ENCODE assay signal across 15 cellular contexts in genomic region chr19:45474191-45474940, GRCh38. TPM values are rescaled to one million over a fixed set of nuclear protein-coding genes. Genes with fewer than 3 reads are reported as not detected.
DNase-seq lines count a peak whose midpoint lies in the region; ATAC-seq lines count a peak whose summit lies in the region.
"Had no signal": no experiment of that assay in that cellular context is flagged by ENCODE, and none has a peak within 500 bp of the region (broad histone marks: within the 10 kb centered on the region; RNA-seq: fewer than 3 reads in every experiment).

No MANE protein-coding gene starts in this region.

- POLR2A ChIA-PET in CD8-positive, alpha-beta memory T cell (lab: Charles Lee), result no interaction called here

- H3K36me3 ChIP-seq in CD8-positive, alpha-beta memory T cell (ENCODE audit: insufficient read depth, low read length), result no peaks in the 10 kb centered on the region

- in situ Hi-C loops in G401 (cut with HindIII; ENCODE audit: low sequenced_read_pairs), result no loop called here

- H3K4me3 Mint-ChIP-seq in CD8-positive, alpha-beta memory T cell, result peak overlapping the region; percentile 49 to 77 (median 67)
- no peak overlapping the region for H3K4me3 Mint-ChIP-seq in dendritic cell treated with granulocyte-macrophage colony-stimulating factor and Interleukin-4, amounts not matched to agents 40 ng/mL and 50 ng/mL, for 4 days
- no peak overlapping the region for H3K4me3 Mint-ChIP-seq in natural killer cell treated with Interleukin-12 subunit alpha and Interleukin-12 subunit beta and Interleukin-15 and Interleukin-18, amount 100 ng/mL, for 72 hours
- H3K4me3 Mint-ChIP-seq: activated T-helper 1 cell treated with anti-CD3 and anti-CD28 coated beads, Interleukin-12 subunit alpha, Interleukin-12 subunit beta, Interleukin-2, Interleukin-4 antibody, amounts not matched to agents 30 ng/mL and 10 ng/mL and 1 ng/mL, durations not matched to agents 14 hours and 24 hours and 36 hours had no signal

- H3K27ac Mint-ChIP-seq in CD8-positive, alpha-beta memory T cell, result peak overlapping the region in 6 of 8 donors; percentile 56 to 99 (median 73)
- peak overlapping the region; percentile 20 for H3K27ac Mint-ChIP-seq in dendritic cell treated with granulocyte-macrophage colony-stimulating factor and Interleukin-4, amounts not matched to agents 40 ng/mL and 50 ng/mL, for 4 days
- H3K27ac Mint-ChIP-seq in natural killer cell treated with Interleukin-12 subunit alpha and Interleukin-12 subunit beta and Interleukin-15 and Interleukin-18, amount 100 ng/mL, for 72 hours, result peak overlapping the region; percentile 26 to 81
- H3K27ac Mint-ChIP-seq: activated T-helper 1 cell treated with anti-CD3 and anti-CD28 coated beads, Interleukin-12 subunit alpha, Interleukin-12 subunit beta, Interleukin-2, Interleukin-4 antibody, amounts not matched to agents 30 ng/mL and 10 ng/mL and 1 ng/mL, durations not matched to agents 14 hours and 24 hours and 36 hours had no signal

- CTCF ChIA-PET in CD8-positive, alpha-beta memory T cell (lab: Charles Lee), result interaction anchor here (1.3 to 16.7 kb wide), 3 partner anchors 10 to 46 kb away, joined by 3 to 455 read pairs (median 3); no protein-coding TSS in a partner anchor

- no peak overlapping the region for H3K27ac ChIP-seq in CD8-positive, alpha-beta memory T cell (ENCODE audit: low read depth, low read length)

- H3K27me3 ChIP-seq in CD8-positive, alpha-beta memory T cell (ENCODE audit: insufficient read depth, low read length, poor library complexity, severe bottlenecking), result no peaks in the 10 kb centered on the region

- peaks cover 5 to 41% (median 5%) of the 10 kb centered on the region in 3 donors for H3K36me3 Mint-ChIP-seq in CD8-positive, alpha-beta memory T cell
- H3K36me3 Mint-ChIP-seq in dendritic cell treated with granulocyte-macrophage colony-stimulating factor and Interleukin-4, amounts not matched to agents 40 ng/mL and 50 ng/mL, for 4 days (ENCODE audit: low read depth), result peaks cover 5% of the 10 kb centered on the region
- peaks cover 5% of the 10 kb centered on the region for H3K36me3 Mint-ChIP-seq in natural killer cell treated with Interleukin-12 subunit alpha and Interleukin-12 subunit beta and Interleukin-15 and Interleukin-18, amount 100 ng/mL, for 72 hours

- H3K9me3 ChIP-seq in CD8-positive, alpha-beta memory T cell (ENCODE audit: low read length), result no peaks in the 10 kb centered on the region

- peaks cover 56 to 73% (median 59%) of the 10 kb centered on the region in 3 donors for H3K4me1 Mint-ChIP-seq in CD8-positive, alpha-beta memory T cell
- H3K4me1 Mint-ChIP-seq in dendritic cell treated with granulocyte-macrophage colony-stimulating factor and Interleukin-4, amounts not matched to agents 40 ng/mL and 50 ng/mL, for 4 days (ENCODE audit: low read depth), result peaks cover 79% of the 10 kb centered on the region
- H3K4me1 Mint-ChIP-seq in natural killer cell treated with Interleukin-12 subunit alpha and Interleukin-12 subunit beta and Interleukin-15 and Interleukin-18, amount 100 ng/mL, for 72 hours (ENCODE audit: low read depth in 2 of 2), result peaks cover 53 to 56% of the 10 kb centered on the region in 2 donors

- ATAC-seq in natural killer cell treated with Interleukin-12 subunit alpha and Interleukin-12 subunit beta and Interleukin-15 and Interleukin-18, amount 100 ng/mL, for 72 hours, result no peak
- no peak for ATAC-seq in GM21825 (IDR thresholded peaks at IDR 0.05; ENCODE audit: unreplicated experiment)

- no peak overlapping the region for H3K4me3 ChIP-seq in CD8-positive, alpha-beta memory T cell (ENCODE audit: low read length)

- peak; percentile 42 to 85 (median 51) for DNase-seq in CD8-positive, alpha-beta memory T cell
- DNase-seq in NCI-H146 treated with DMSO at 0.1 percent for 48 hours (lab: John Stamatoyannopoulos, UW; ENCODE audit: unreplicated experiment), result peak; percentile 35
- DNase-seq in natural killer cell treated with Interleukin-12 subunit alpha and Interleukin-12 subunit beta and Interleukin-15 and Interleukin-18, amount 100 ng/mL, for 72 hours (ENCODE audit: low spot score), result no peak
- DNase-seq in G401 (ENCODE audit: low spot score), result no peak
- no peak for DNase-seq in stimulated activated CD4-positive, alpha-beta T cell treated with anti-CD3 and anti-CD28 coated beads, Interleukin-4, amount 100 ng/mL, for 4 hours
- DNase-seq in SHP77 treated with DMSO at 0.1 percent for 48 hours (lab: John Stamatoyannopoulos, UW), result no peak
- DNase-seq: DND-41; NCI-H1092; NCI-H226; retina; stimulated activated CD4-positive, alpha-beta T cell treated with anti-CD3 and anti-CD28 coated beads, Interleukin-4, amount 100 ng/mL, for 24 hours had no signal

- peaks cover 0 to 7% (median 0%) of the 10 kb centered on the region in 5 donors for H3K9me3 Mint-ChIP-seq in CD8-positive, alpha-beta memory T cell
- H3K9me3 Mint-ChIP-seq in dendritic cell treated with granulocyte-macrophage colony-stimulating factor and Interleukin-4, amounts not matched to agents 40 ng/mL and 50 ng/mL, for 4 days, result no peaks in the 10 kb centered on the region
- H3K9me3 Mint-ChIP-seq in natural killer cell treated with Interleukin-12 subunit alpha and Interleukin-12 subunit beta and Interleukin-15 and Interleukin-18, amount 100 ng/mL, for 72 hours, result no peaks in the 10 kb centered on the region
- H3K9me3 Mint-ChIP-seq: activated T-helper 1 cell treated with anti-CD3 and anti-CD28 coated beads, Interleukin-12 subunit alpha, Interleukin-12 subunit beta, Interleukin-2, Interleukin-4 antibody, amounts not matched to agents 30 ng/mL and 10 ng/mL and 1 ng/mL, durations not matched to agents 14 hours and 24 hours and 36 hours had no signal

- peaks cover 29% of the 10 kb centered on the region for H3K4me1 ChIP-seq in CD8-positive, alpha-beta memory T cell (ENCODE audit: insufficient read depth, low read length)

- intact Hi-C loops in dendritic cell treated with granulocyte-macrophage colony-stimulating factor and Interleukin-4, amounts not matched to agents 40 ng/mL and 50 ng/mL, for 4 days (cut with micrococcal nuclease), result no loop called here

- peaks cover 4 to 63% of the 10 kb centered on the region in 2 donors for H3K27me3 Mint-ChIP-seq in CD8-positive, alpha-beta memory T cell
- peaks cover 70% of the 10 kb centered on the region for H3K27me3 Mint-ChIP-seq in dendritic cell treated with granulocyte-macrophage colony-stimulating factor and Interleukin-4, amounts not matched to agents 40 ng/mL and 50 ng/mL, for 4 days
- peaks cover 6 to 7% of the 10 kb centered on the region in 2 donors for H3K27me3 Mint-ChIP-seq in natural killer cell treated with Interleukin-12 subunit alpha and Interleukin-12 subunit beta and Interleukin-15 and Interleukin-18, amount 100 ng/mL, for 72 hours

RNA-seq across cellular contexts. Expression of gene FOSB, which starts 6.6 kb away (rescaled TPM):
- total RNA-seq in CD8-positive, alpha-beta memory T cell, result 10 to 100 TPM; 21.6 to 22.1 TPM
- polyA plus RNA-seq in CD8-positive, alpha-beta memory T cell, result 48.2 TPM
- 10 to 100 TPM; 16.3 to 18.0 TPM for total RNA-seq in natural killer cell treated with Interleukin-12 subunit alpha and Interleukin-12 subunit beta and Interleukin-15 and Interleukin-18, amount 100 ng/mL, for 72 hours
- 0.31 and 1.5 TPM in 2 replicates for total RNA-seq in G401 (2014; rRNA removed; shearing (Covaris generic))

RNA-seq across cellular contexts. Expression of gene RTN2, which starts 22.5 kb away (rescaled TPM):
- total RNA-seq in CD8-positive, alpha-beta memory T cell, result 1 to 10 TPM; 2.7 to 3.7 TPM
- polyA plus RNA-seq in CD8-positive, alpha-beta memory T cell, result 0.71 TPM
- 1 to 10 TPM; 5.9 to 7.8 TPM for total RNA-seq in natural killer cell treated with Interleukin-12 subunit alpha and Interleukin-12 subunit beta and Interleukin-15 and Interleukin-18, amount 100 ng/mL, for 72 hours
- total RNA-seq in G401 (2014; rRNA removed; shearing (Covaris generic)), result 17.0 and 22.0 TPM in 2 replicates

RNA-seq across cellular contexts. Expression of gene PPM1N, which starts 23.9 kb away (rescaled TPM):
- total RNA-seq in CD8-positive, alpha-beta memory T cell, result 1 to 10 TPM; 2.5 to 3.3 TPM
- 4.6 TPM for polyA plus RNA-seq in CD8-positive, alpha-beta memory T cell
- total RNA-seq in natural killer cell treated with Interleukin-12 subunit alpha and Interleukin-12 subunit beta and Interleukin-15 and Interleukin-18, amount 100 ng/mL, for 72 hours, result 1 to 10 TPM; 3.2 to 3.6 TPM
- total RNA-seq in G401 (2014; rRNA removed; shearing (Covaris generic)), result 3.3 and 4.2 TPM in 2 replicates
- total RNA-seq: kidney epithelial cell had no signal

RNA-seq across cellular contexts. Expression of gene VASP, which starts 32.9 kb away (rescaled TPM):
- total RNA-seq in CD8-positive, alpha-beta memory T cell, result 100 to 1,000 TPM; 154 to 170 TPM
- 61.8 TPM for polyA plus RNA-seq in CD8-positive, alpha-beta memory T cell
- total RNA-seq in natural killer cell treated with Interleukin-12 subunit alpha and Interleukin-12 subunit beta and Interleukin-15 and Interleukin-18, amount 100 ng/mL, for 72 hours, result 100 to 1,000 TPM; 447 to 589 TPM
- total RNA-seq in G401 (2014; rRNA removed; shearing (Covaris generic)), result 106 and 122 TPM in 2 replicates

RNA-seq across cellular contexts. Expression of gene ERCC1, which starts 50.6 kb away (rescaled TPM):
- total RNA-seq in CD8-positive, alpha-beta memory T cell, result 10 to 100 TPM; 75.7 to 82.6 TPM
- 47.5 TPM for polyA plus RNA-seq in CD8-positive, alpha-beta memory T cell
- 10 to 100 TPM; 65.0 to 67.8 TPM for total RNA-seq in natural killer cell treated with Interleukin-12 subunit alpha and Interleukin-12 subunit beta and Interleukin-15 and Interleukin-18, amount 100 ng/mL, for 72 hours
- total RNA-seq in G401 (2014; rRNA removed; shearing (Covaris generic)), result 115 and 130 TPM in 2 replicates

Comparison
In these comparisons a context has a peak if more than half of its experiments do, and no peak if none do; other contexts are left out.
1. DNase-seq: peak in CD8-positive, alpha-beta memory T cell (5 of 5) and NCI-H146 treated with DMSO at 0.1 percent for 48 hours (single experiment); none in natural killer cell treated with Interleukin-12 subunit alpha and Interleukin-12 subunit beta and Interleukin-15 and Interleukin-18, amount 100 ng/mL, for 72 hours (single experiment), G401 (single experiment), stimulated activated CD4-positive, alpha-beta T cell treated with anti-CD3 and anti-CD28 coated beads, Interleukin-4, amount 100 ng/mL, for 4 hours (0 of 2) and SHP77 treated with DMSO at 0.1 percent for 48 hours (single experiment).
2. H3K27ac Mint-ChIP-seq: peak in every context shown above with its lines; median percentile 73 in CD8-positive, alpha-beta memory T cell; 54 in natural killer cell treated with Interleukin-12 subunit alpha and Interleukin-12 subunit beta and Interleukin-15 and Interleukin-18, amount 100 ng/mL, for 72 hours; 20 in dendritic cell treated with granulocyte-macrophage colony-stimulating factor and Interleukin-4, amounts not matched to agents 40 ng/mL and 50 ng/mL, for 4 days.
3. H3K4me3 Mint-ChIP-seq: peak in CD8-positive, alpha-beta memory T cell (7 of 7); none in dendritic cell treated with granulocyte-macrophage colony-stimulating factor and Interleukin-4, amounts not matched to agents 40 ng/mL and 50 ng/mL, for 4 days (single experiment) and natural killer cell treated with Interleukin-12 subunit alpha and Interleukin-12 subunit beta and Interleukin-15 and Interleukin-18, amount 100 ng/mL, for 72 hours (single experiment).